ENCODE assay signal across 9 cellular contexts in the genomic region with DNA sequence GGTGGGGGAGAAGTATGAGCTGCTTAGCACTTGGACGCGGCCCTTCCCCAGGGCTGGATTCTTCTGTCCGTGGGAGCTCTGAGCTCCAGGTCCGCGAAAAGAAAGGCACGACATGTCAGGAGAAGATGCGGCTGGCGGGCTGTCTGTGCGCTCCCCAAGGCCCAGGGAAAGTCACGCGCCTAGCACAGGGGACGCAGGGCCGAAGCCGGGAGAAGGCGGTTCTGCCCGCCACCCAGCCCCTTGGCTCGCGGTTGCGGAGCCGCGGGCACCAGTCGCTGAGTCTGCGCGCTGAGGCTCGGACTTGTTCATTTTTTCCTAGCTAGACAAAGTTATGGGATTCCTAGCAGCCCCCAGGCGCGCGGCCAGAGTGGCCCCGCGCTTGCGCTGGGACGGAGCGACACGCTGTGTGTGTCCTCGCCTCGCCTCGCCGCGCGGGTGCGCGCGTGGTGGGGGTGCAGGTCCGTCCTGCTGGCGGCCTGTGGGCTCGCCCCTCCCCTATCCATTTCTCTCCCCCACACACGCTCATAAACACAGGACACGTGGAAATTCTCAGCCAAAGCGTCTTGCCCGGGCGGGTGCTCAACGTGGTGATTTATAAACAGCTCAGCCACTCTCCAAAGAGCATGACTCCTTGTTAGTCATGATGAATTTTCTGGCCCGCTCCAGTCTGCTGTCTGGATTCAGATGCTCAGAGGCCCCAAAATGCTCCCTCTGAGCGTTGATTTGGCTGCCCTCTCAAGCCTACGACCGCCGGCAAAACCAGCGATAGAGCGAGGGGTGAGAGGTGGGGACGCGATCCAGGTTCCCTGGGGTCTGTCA. TPM values are rescaled to one million over a fixed set of nuclear protein-coding genes. Genes with fewer than 3 reads are reported as not detected.
DNase-seq lines count a peak whose midpoint lies in the region; ATAC-seq and TF ChIP-seq lines count a peak whose summit lies in the region.
"Had no signal": no experiment of that assay in that cellular context is flagged by ENCODE, and none has a peak within 500 bp of the region (broad histone marks: within the 10 kb centered on the region; RNA-seq: fewer than 3 reads in every experiment).

No MANE protein-coding gene starts in this region.

- no peaks in the 10 kb centered on the region for H3K9me3 ChIP-seq in upper lobe of right lung

- H3K27ac ChIP-seq in upper lobe of right lung, result no peak overlapping the region
- H3K27ac ChIP-seq: VCaP had no signal

- intact Hi-C loops in upper lobe of right lung (cut with DNase I), result no loop called here

- DNase-seq in NCI-H1436 (lab: John Stamatoyannopoulos, UW), result peak; percentile 24
- DNase-seq in NCI-H1436 treated with DMSO at 0.1 percent for 48 hours (lab: John Stamatoyannopoulos, UW), result no peak
- peak; percentile 65 for DNase-seq in NCI-H226
- peak; percentile 72 for DNase-seq in ecto neural progenitor cell (ENCODE audit: low spot score)
- peak; percentile 87 for DNase-seq in midbrain (lab: John Stamatoyannopoulos, UW)
- no peak for DNase-seq in upper lobe of right lung
- no peak for DNase-seq in GF-D8 (lab: John Stamatoyannopoulos, UW)
- DNase-seq in effector CD4-positive, alpha-beta T cell, result no peak

- H3K4me3 ChIP-seq in upper lobe of right lung, result peak overlapping the region; percentile 58

- peaks cover 80% of the 10 kb centered on the region for H3K27me3 ChIP-seq in upper lobe of right lung

- peaks cover 32% of the 10 kb centered on the region for H3K4me1 ChIP-seq in upper lobe of right lung

- no peak for ATAC-seq in upper lobe of right lung

- TF ChIP-seq CTCF in upper lobe of right lung (IDR thresholded peaks at IDR 0.05), result no peak

- H3K36me3 ChIP-seq in upper lobe of right lung, result no peaks in the 10 kb centered on the region

RNA-seq across cellular contexts. Expression of gene POU3F2, which starts 1.9 kb away (rescaled TPM):
- not detected for total RNA-seq in upper lobe of right lung

Comparison
In these comparisons a context has a peak if more than half of its experiments do, and no peak if none do; other contexts are left out.
1. DNase-seq: peak in NCI-H1436 (single experiment), NCI-H226 (single experiment), ecto neural progenitor cell (single experiment) and midbrain (single experiment); none in NCI-H1436 treated with DMSO at 0.1 percent for 48 hours (single experiment), upper lobe of right lung (single experiment), GF-D8 (single experiment) and effector CD4-positive, alpha-beta T cell (single experiment).